8 cellular contexts compared by ENCODE assay signal in the genomic region with DNA sequence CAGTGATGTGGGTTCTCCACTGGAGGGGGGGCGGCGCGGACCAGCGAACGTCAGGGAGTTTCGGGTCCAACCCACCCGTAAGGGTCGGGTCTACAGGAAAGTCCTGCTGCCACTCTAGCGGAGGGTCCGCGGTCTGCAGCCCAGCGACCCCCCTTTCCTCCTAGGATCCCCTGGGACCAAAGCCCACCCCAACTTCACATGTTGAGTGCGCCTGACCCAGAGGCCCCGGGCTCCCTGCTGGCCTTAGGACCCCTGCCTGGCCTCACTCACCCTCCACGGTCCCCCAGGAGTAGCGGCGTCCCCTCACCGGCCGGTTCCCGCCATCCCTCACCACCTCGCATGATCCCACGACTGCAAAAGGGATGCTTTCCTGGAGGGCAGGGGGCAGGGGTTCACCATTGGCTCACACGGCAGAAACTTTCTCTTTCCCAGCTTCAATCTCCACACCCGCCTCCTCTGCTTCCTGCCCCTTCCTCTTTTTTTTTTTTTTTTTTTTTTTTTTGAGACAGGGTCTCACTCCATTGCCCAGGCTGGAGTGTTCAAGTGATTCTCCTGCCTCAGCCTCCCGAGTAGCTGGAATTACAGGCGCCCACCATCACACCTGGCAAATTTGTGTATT. TPM values are rescaled to one million over a fixed set of nuclear protein-coding genes. Genes with fewer than 3 reads are reported as not detected.
DNase-seq lines count a peak whose midpoint lies in the region; ATAC-seq, FAIRE-seq and TF ChIP-seq lines count a peak whose summit lies in the region.

No MANE protein-coding gene starts in this region.

- TF ChIP-seq CTCF in WTC11 (IDR thresholded peaks at IDR 0.05), result no peak
- no peak for TF ChIP-seq CTCF in right atrium auricular region (IDR thresholded peaks at IDR 0.05)

- H3K4me1 ChIP-seq in HAP-1, result peaks cover 10% of the 10 kb centered on the region
- H3K4me1 ChIP-seq in right atrium auricular region, result peaks cover 0 to 15% of the 10 kb centered on the region in 2 donors

- in situ Hi-C loops in HAP-1 (cut with MboI; ENCODE audit: low sequenced_read_pairs), result loop anchor here (25.0 kb wide), 2 partner anchors 292 to 533 kb away; a partner anchor contains a TSS

- 0 out of 2 replicates have a peak, but pooled peaks cover 2% of the 10 kb centered on the region for H3K36me3 Mint-ChIP-seq in WTC11

- H3K4me3 Mint-ChIP-seq in WTC11, result peak overlapping the region; percentile 96

- ATAC-seq in WTC11, result no peak
- ATAC-seq in HG02938 (IDR thresholded peaks at IDR 0.05; ENCODE audit: unreplicated experiment), result no peak

- H3K4me1 Mint-ChIP-seq in WTC11, result peaks cover 14% of the 10 kb centered on the region

- H3K27ac Mint-ChIP-seq in WTC11, result peak overlapping the region; percentile 89

- DNase-seq in HAP-1 (ENCODE audit: low spot score in 2 of 2) (no peak), WTC11 (ENCODE audit: low spot score) (no peak), right atrium auricular region (ENCODE audit: low spot score) (no peak), NCI-H526 treated with DMSO at 0.1 percent for 48 hours (lab: John Stamatoyannopoulos, UW) (no peak), cortex of kidney (lab: John Stamatoyannopoulos, UW) (no peak), urothelium cell line (ENCODE audit: low spot score) (no peak)

- CTCF ChIA-PET in WTC11 (lab: Charles Lee), result interaction anchor here (1.6 kb wide), 2 partner anchors 16 to 30 kb away, joined by 6 to 7 read pairs; a partner anchor contains a TSS

- no peaks in the 10 kb centered on the region for H3K9me3 ChIP-seq in HAP-1
- no peaks in the 10 kb centered on the region for H3K9me3 ChIP-seq in right atrium auricular region

- H3K36me3 ChIP-seq in HAP-1 (replicated peaks) (no peaks in the 10 kb centered on the region), right atrium auricular region (no peaks in the 10 kb centered on the region)

- POLR2A ChIA-PET in WTC11 (lab: Charles Lee), result interaction anchor here (0.8 kb wide), 1 partner anchor 16 kb away, joined by 4 read pairs; a partner anchor contains a TSS

- peak overlapping the region; percentile 98 to 100 for H3K27ac ChIP-seq in right atrium auricular region
- H3K27ac ChIP-seq in skin epidermis, result peak overlapping the region in 20 of 21 experiments; percentile 69 to 100 (median 98)

- H3K27me3 ChIP-seq in HAP-1 (ENCODE audit: low read depth), result no peaks in the 10 kb centered on the region
- no peaks in the 10 kb centered on the region for H3K27me3 ChIP-seq in right atrium auricular region

- no peaks in the 10 kb centered on the region for H3K9me3 Mint-ChIP-seq in WTC11

- FAIRE-seq in urothelium cell line (lab: Jason Lieb, UNC), result no peak

- H3K27me3 Mint-ChIP-seq in WTC11 (ENCODE audit: low read depth), result peaks cover 7% of the 10 kb centered on the region

- H3K4me3 ChIP-seq in HAP-1, result peak overlapping the region; percentile 54
- peak overlapping the region; percentile 63 to 67 for H3K4me3 ChIP-seq in right atrium auricular region
- H3K4me3 ChIP-seq in skin epidermis, result peak overlapping the region; percentile 49 to 63 (median 55)

TF ChIP-seq in WTC11, 78 proteins besides CTCF, POLR2A, EP300 and RAD21:
- TF ChIP-seq ZNF416 (CRISPR knock-in tag; IDR thresholded peaks at IDR 0.05), result 0 out of 2 replicates have a peak, but pooled peaks have one; percentile 1
- no peak for TF ChIP-seq CBFB (CRISPR knock-in tag; IDR thresholded peaks at IDR 0.05; ENCODE audit: low read depth)
- no peak for TF ChIP-seq ZNF138 (CRISPR knock-in tag; conservative IDR thresholded peaks at IDR 0.05)
- TF ChIP-seq SP1 (CRISPR knock-in tag; conservative IDR thresholded peaks at IDR 0.05), result 0 out of 2 replicates have a peak, but pooled peaks have one; percentile 5
- TF ChIP-seq GABPB1 (CRISPR knock-in tag; IDR thresholded peaks at IDR 0.05), result no peak
- no peak for TF ChIP-seq JAZF1 (CRISPR knock-in tag; IDR thresholded peaks at IDR 0.05)
- 0 out of 2 replicates have a peak, but pooled peaks have one; percentile 28 for TF ChIP-seq ZNF232 (CRISPR knock-in tag; IDR thresholded peaks at IDR 0.05)

RNA-seq across cellular contexts. Expression of a gene that starts 3.1 kb away (rescaled TPM):
- total RNA-seq in WTC11 (2021) (2.3 to 2.7 TPM (median 2.6 TPM) in 3 replicates), right atrium auricular region (under 1 TPM in 1 of 2 donors, not detected in 1; 0.35 TPM)

RNA-seq across cellular contexts. Expression of a gene that starts 4.7 kb away (rescaled TPM):
- total RNA-seq in WTC11 (2021), result 0.80 to 1.3 TPM (median 0.85 TPM) in 3 replicates
- not detected for total RNA-seq in right atrium auricular region

RNA-seq across cellular contexts. Expression of a gene that starts 9.0 kb away (rescaled TPM):
- 33.4 to 40.5 TPM (median 34.6 TPM) in 3 replicates for total RNA-seq in WTC11 (2021)
- total RNA-seq in right atrium auricular region, result 10 to 100 TPM; 20.0 to 22.3 TPM

RNA-seq across cellular contexts. Expression of a gene that starts 15.9 kb away (rescaled TPM):
- total RNA-seq in WTC11 (2021) (31.3 to 39.3 TPM (median 32.1 TPM) in 3 replicates), right atrium auricular region (10 to 100 TPM in 1 of 2 donors, 1 to 10 TPM in 1; 5.7 to 10.7 TPM)

RNA-seq across cellular contexts. Expression of a gene that starts 24.2 kb away (rescaled TPM):
- 51.0 to 56.6 TPM (median 51.1 TPM) in 3 replicates for total RNA-seq in WTC11 (2021)
- 10 to 100 TPM; 22.0 to 39.3 TPM for total RNA-seq in right atrium auricular region
